Comparison of ENCODE assay signal across 9 cellular contexts in genomic region chr4:101328063-101328602, GRCh38. TPM values are rescaled to one million over a fixed set of nuclear protein-coding genes. Genes with fewer than 3 reads are reported as not detected.
DNase-seq lines count a peak whose midpoint lies in the region; ATAC-seq and TF ChIP-seq lines count a peak whose summit lies in the region.
"Had no signal": no experiment of that assay in that cellular context is flagged by ENCODE, and none has a peak within 500 bp of the region (broad histone marks: within the 10 kb centered on the region; RNA-seq: fewer than 3 reads in every experiment).

No MANE protein-coding gene starts in this region.

- H3K4me1 ChIP-seq in OCI-LY1 (ENCODE audit: insufficient read depth, low read length, severe bottlenecking) (peaks cover 36% of the 10 kb centered on the region), smooth muscle cell (ENCODE audit: low read depth) (peaks cover 20% of the 10 kb centered on the region)

- no peak overlapping the region for H2AFZ ChIP-seq in OCI-LY1 (ENCODE audit: low read length)
- H2AFZ ChIP-seq in smooth muscle cell (ENCODE audit: low read depth), result no peak overlapping the region

- H3K27me3 Mint-ChIP-seq in activated CD8-positive, alpha-beta memory T cell treated with anti-CD3 and anti-CD28 coated beads, Interleukin-2, amount 10 ng/mL, durations not matched to agents 7 days and 5 days, result no peaks in the 10 kb centered on the region
- H3K27me3 Mint-ChIP-seq in endothelial cell (ENCODE audit: unreplicated experiment), result peaks cover 2% of the 10 kb centered on the region

- H3K27ac Mint-ChIP-seq in activated CD8-positive, alpha-beta memory T cell treated with anti-CD3 and anti-CD28 coated beads, Interleukin-2, amount 10 ng/mL, durations not matched to agents 7 days and 5 days, result peak overlapping the region; percentile 96
- no peak overlapping the region for H3K27ac Mint-ChIP-seq in stimulated activated effector memory CD8-positive, alpha-beta T cell treated with anti-CD3 and anti-CD28 coated beads, Interleukin-12 subunit alpha, Interleukin-12 subunit beta, amount 100 ng/mL, for 72 hours
- H3K27ac Mint-ChIP-seq in endothelial cell (ENCODE audit: unreplicated experiment), result no peak overlapping the region

- peak overlapping the region; percentile 47 for H3K4me2 ChIP-seq in OCI-LY1 (ENCODE audit: low read length)
- H3K4me2 ChIP-seq in smooth muscle cell, result no peak overlapping the region

- H3K4me3 ChIP-seq in OCI-LY1 (ENCODE audit: low read depth, low read length, poor library complexity, severe bottlenecking) (peak overlapping the region; percentile 27), smooth muscle cell (no peak overlapping the region)
- H3K4me3 ChIP-seq: cardiac muscle cell had no signal

- H3K36me3 ChIP-seq in OCI-LY1 (ENCODE audit: insufficient read depth, low read length) (no peaks in the 10 kb centered on the region), smooth muscle cell (ENCODE audit: low read depth) (no peaks in the 10 kb centered on the region)
- H3K36me3 ChIP-seq: cardiac muscle cell had no signal

- H3K9me3 Mint-ChIP-seq in activated CD8-positive, alpha-beta memory T cell treated with anti-CD3 and anti-CD28 coated beads, Interleukin-2, amount 10 ng/mL, durations not matched to agents 7 days and 5 days (ENCODE audit: low read depth), result no peaks in the 10 kb centered on the region
- H3K9me3 Mint-ChIP-seq in stimulated activated effector memory CD8-positive, alpha-beta T cell treated with anti-CD3 and anti-CD28 coated beads, Interleukin-12 subunit alpha, Interleukin-12 subunit beta, amount 100 ng/mL, for 72 hours, result no peaks in the 10 kb centered on the region
- H3K9me3 Mint-ChIP-seq in endothelial cell (ENCODE audit: unreplicated experiment), result no peaks in the 10 kb centered on the region

- H3K27ac ChIP-seq in OCI-LY1 (ENCODE audit: low read depth, low read length, poor library complexity, severe bottlenecking), result peak overlapping the region; percentile 72
- H3K27ac ChIP-seq in smooth muscle cell (ENCODE audit: low read depth), result no peak overlapping the region
- H3K27ac ChIP-seq: cardiac muscle cell had no signal

- H3F3A ChIP-seq in OCI-LY1 (ENCODE audit: insufficient read depth, low read length) (no peaks in the 10 kb centered on the region), smooth muscle cell (ENCODE audit: low read depth) (no peaks in the 10 kb centered on the region)

- DNase-seq in activated CD8-positive, alpha-beta memory T cell treated with anti-CD3 and anti-CD28 coated beads, Interleukin-2, amount 10 ng/mL, durations not matched to agents 7 days and 5 days, result peak; percentile 55
- DNase-seq in activated CD8-positive, alpha-beta memory T cell treated with anti-CD3 and anti-CD28 coated beads, Interleukin-2, amount 50 U/mL, for 48 hours, result no peak
- DNase-seq in stimulated activated effector memory CD8-positive, alpha-beta T cell treated with anti-CD3 and anti-CD28 coated beads, Interleukin-12 subunit alpha, Interleukin-12 subunit beta, amount 100 ng/mL, for 72 hours (ENCODE audit: low spot score in 2 of 2), result no peak
- DNase-seq in smooth muscle cell (lab: John Stamatoyannopoulos, UW; ENCODE audit: unreplicated experiment) (no peak), endothelial cell (ENCODE audit: low spot score) (no peak), SKM-1 treated with dmso at 0.1 percent for 144 hours (lab: John Stamatoyannopoulos, UW; ENCODE audit: unreplicated experiment) (no peak)

- peak overlapping the region; percentile 63 for H3K4me3 Mint-ChIP-seq in activated CD8-positive, alpha-beta memory T cell treated with anti-CD3 and anti-CD28 coated beads, Interleukin-2, amount 10 ng/mL, durations not matched to agents 7 days and 5 days
- H3K4me3 Mint-ChIP-seq in stimulated activated effector memory CD8-positive, alpha-beta T cell treated with anti-CD3 and anti-CD28 coated beads, Interleukin-12 subunit alpha, Interleukin-12 subunit beta, amount 100 ng/mL, for 72 hours, result peak overlapping the region; percentile 15
- H3K4me3 Mint-ChIP-seq in endothelial cell (ENCODE audit: unreplicated experiment), result no peak overlapping the region

- H3K36me3 Mint-ChIP-seq in activated CD8-positive, alpha-beta memory T cell treated with anti-CD3 and anti-CD28 coated beads, Interleukin-2, amount 10 ng/mL, durations not matched to agents 7 days and 5 days, result peaks cover 18% of the 10 kb centered on the region
- H3K36me3 Mint-ChIP-seq in stimulated activated effector memory CD8-positive, alpha-beta T cell treated with anti-CD3 and anti-CD28 coated beads, Interleukin-12 subunit alpha, Interleukin-12 subunit beta, amount 100 ng/mL, for 72 hours, result no peaks in the 10 kb centered on the region
- H3K36me3 Mint-ChIP-seq in endothelial cell (ENCODE audit: low read depth, unreplicated experiment), result peaks cover 6% of the 10 kb centered on the region

- 89% methylated on average over 4 of the region's 4 CpGs for WGBS in smooth muscle cell (ENCODE audit: low lambda C conversion rate)

- CTCF ChIA-PET in activated CD8-positive, alpha-beta memory T cell treated with anti-CD3 and anti-CD28 coated beads, Interleukin-2, amount 10 ng/mL, durations not matched to agents 7 days and 5 days (lab: Charles Lee), result interaction anchor here (0.7 to 1.2 kb wide), 3 partner anchors 15 to 22 kb away, joined by 3 to 6 read pairs (median 4); partner anchors contain the start of gene PPP3CA

- TF ChIP-seq CTCF in OCI-LY1 (IDR thresholded peaks at IDR 0.05; ENCODE audit: low read length), result no peak
- TF ChIP-seq CTCF in smooth muscle cell (IDR thresholded peaks at IDR 0.05; ENCODE audit: borderline replicate concordance, insufficient read depth, poor library complexity, severe bottlenecking), result no peak
- no peak for TF ChIP-seq CTCF in endothelial cell (IDR thresholded peaks at IDR 0.05; ENCODE audit: unreplicated experiment)

- no peaks in the 10 kb centered on the region for H3K9me2 ChIP-seq in OCI-LY1 (ENCODE audit: low read depth, low read length)

- peaks cover 37% of the 10 kb centered on the region for H3K4me1 Mint-ChIP-seq in activated CD8-positive, alpha-beta memory T cell treated with anti-CD3 and anti-CD28 coated beads, Interleukin-2, amount 10 ng/mL, durations not matched to agents 7 days and 5 days
- peaks cover 36% of the 10 kb centered on the region for H3K4me1 Mint-ChIP-seq in stimulated activated effector memory CD8-positive, alpha-beta T cell treated with anti-CD3 and anti-CD28 coated beads, Interleukin-12 subunit alpha, Interleukin-12 subunit beta, amount 100 ng/mL, for 72 hours
- peaks cover 6% of the 10 kb centered on the region for H3K4me1 Mint-ChIP-seq in endothelial cell (ENCODE audit: unreplicated experiment)

- peak; percentile 89 for ATAC-seq in activated CD8-positive, alpha-beta memory T cell treated with anti-CD3 and anti-CD28 coated beads, Interleukin-2, amount 10 ng/mL, durations not matched to agents 7 days and 5 days
- ATAC-seq in HG02642 (IDR thresholded peaks at IDR 0.05; ENCODE audit: poor library complexity, unreplicated experiment), result peak; percentile 91
- peak; percentile 94 for ATAC-seq in stimulated activated effector memory CD8-positive, alpha-beta T cell treated with anti-CD3 and anti-CD28 coated beads, Interleukin-12 subunit alpha, Interleukin-12 subunit beta, amount 100 ng/mL, for 72 hours

- H3K27me3 ChIP-seq in OCI-LY1 (ENCODE audit: insufficient read depth, low read length) (no peaks in the 10 kb centered on the region), smooth muscle cell (ENCODE audit: low read depth) (no peaks in the 10 kb centered on the region)
- H3K27me3 ChIP-seq: cardiac muscle cell had no signal

- H3K9ac ChIP-seq in OCI-LY1 (ENCODE audit: low read length) (peak overlapping the region; percentile 6; the same call in 1 of the 2 replicates), smooth muscle cell (ENCODE audit: low read depth) (no peak overlapping the region)

- H3K9me3 ChIP-seq in OCI-LY1 (ENCODE audit: low read length) (no peaks in the 10 kb centered on the region), smooth muscle cell (replicated peaks; ENCODE audit: low read depth) (no peaks in the 10 kb centered on the region)

- peaks cover 93% of the 10 kb centered on the region for H3K79me2 ChIP-seq in OCI-LY1 (ENCODE audit: insufficient read depth, low read length)
- H3K79me2 ChIP-seq in smooth muscle cell (ENCODE audit: low read depth), result peaks cover 100% of the 10 kb centered on the region

- H4K20me1 ChIP-seq in OCI-LY1 (ENCODE audit: insufficient read depth, low read length), result no peaks in the 10 kb centered on the region
- peaks cover 100% of the 10 kb centered on the region for H4K20me1 ChIP-seq in smooth muscle cell (ENCODE audit: low read depth)

RNA-seq across cellular contexts. Expression of gene PPP3CA, which starts 19.2 kb away (rescaled TPM):
- total RNA-seq in activated CD8-positive, alpha-beta memory T cell treated with anti-CD3 and anti-CD28 coated beads, Interleukin-2, amount 10 ng/mL, durations not matched to agents 7 days and 5 days, result 10 to 100 TPM; 30.4 to 50.9 TPM
- total RNA-seq in smooth muscle cell (70.4 and 96.1 TPM in 2 replicates), endothelial cell (ENCODE audit: unreplicated experiment) (60.5 TPM)
- 16.2 and 18.6 TPM in 2 replicates for polyA plus RNA-seq in smooth muscle cell
